Comparison of ENCODE assay signal across 8 cellular contexts in the genomic region with DNA sequence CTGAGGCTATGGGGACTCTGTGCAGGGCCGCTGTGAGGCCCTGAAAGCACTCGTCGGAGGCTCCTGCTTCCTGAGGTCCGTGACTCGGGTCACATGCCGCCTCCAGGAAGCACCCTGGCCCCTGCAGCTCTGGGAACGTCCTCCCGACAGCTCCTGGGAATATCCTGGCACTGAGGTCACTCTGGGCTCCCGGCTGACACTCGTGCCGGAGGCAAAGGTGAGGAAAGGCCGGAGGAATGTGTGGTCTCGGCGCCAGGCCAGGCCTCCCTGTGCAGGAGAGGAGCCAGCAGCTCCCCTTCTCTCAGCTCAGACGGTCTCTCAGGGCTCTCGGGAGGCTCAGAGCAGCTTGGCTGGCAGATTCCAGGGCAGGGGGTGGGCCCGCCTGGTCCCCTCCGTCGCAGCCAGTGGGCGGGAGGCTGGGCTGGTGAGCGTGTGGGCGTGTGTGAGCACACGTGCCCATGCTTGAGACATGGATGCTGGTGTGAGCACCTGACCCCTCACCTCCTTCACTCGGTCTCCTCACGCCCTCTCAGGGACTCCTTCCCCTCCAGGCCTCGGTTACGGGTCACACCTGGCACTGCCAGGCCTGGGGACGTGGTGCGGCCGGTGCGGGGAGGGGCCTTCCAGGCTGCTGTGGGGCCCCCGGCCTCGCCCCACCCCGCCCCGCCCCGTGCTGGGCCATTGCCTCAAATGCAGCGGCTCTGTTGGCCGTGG. TPM values are rescaled to one million over a fixed set of nuclear protein-coding genes. Genes with fewer than 3 reads are reported as not detected.
A peak's percentile ranks its signal among the peaks of the same experiment; 100 is the strongest.
DNase-seq lines count a peak whose midpoint lies in the region; ATAC-seq and TF ChIP-seq lines count a peak whose summit lies in the region.

No MANE protein-coding gene starts in this region.

- H3K79me2 ChIP-seq in PC-3 (ENCODE audit: low read length): no peaks in the 10 kb centered on the region

- H3K4me1 Mint-ChIP-seq in brain: peaks cover 3% of the 10 kb centered on the region

- H3K9me3 ChIP-seq in PC-3 (ENCODE audit: low read length): no peaks in the 10 kb centered on the region
- H3K9me3 ChIP-seq in iPS-18a (ENCODE audit: control insufficient read depth, low read depth, low read length): no peaks in the 10 kb centered on the region
- H3K9me3 ChIP-seq in skeletal muscle tissue (ENCODE audit: control insufficient read depth in 3 of 3, low read length in 3 of 3): no peaks in the 10 kb centered on the region

- peak; percentile 58 for DNase-seq in DMS153 (lab: John Stamatoyannopoulos, UW)
- DNase-seq in HFF-Myc (ENCODE audit: extremely low read depth, low read depth): peak; percentile 61
- DNase-seq in PC-3: peak; percentile 99

- H3K9me3 Mint-ChIP-seq in brain: peaks cover 0 to 3% (median 0%) of the 10 kb centered on the region in 5 experiments

- H3K27ac Mint-ChIP-seq in brain: peak overlapping the region in 1 of 5 experiments; percentile 63

- no peaks in the 10 kb centered on the region for H3K9me2 ChIP-seq in PC-3 (replicated peaks; ENCODE audit: low read length)

- H4K20me1 ChIP-seq in PC-3 (ENCODE audit: low read length): no peaks in the 10 kb centered on the region

- ATAC-seq in PC-3: peak; percentile 73
- no peak for ATAC-seq in HG03139 (IDR thresholded peaks at IDR 0.05; ENCODE audit: unreplicated experiment)
- ATAC-seq in HG03097 (IDR thresholded peaks at IDR 0.05; ENCODE audit: low FRiP score, unreplicated experiment): no peak

- CTCF ChIA-PET in PC-3 (lab: Charles Lee): interaction anchor here (0.5 to 1.0 kb wide), 4 partner anchors 14 to 194 kb away, joined by 3 to 8 read pairs (median 6); partner anchors contain the start of gene UBE2J2

- H3F3A ChIP-seq in PC-3 (ENCODE audit: low read length, unreplicated experiment): no peaks in the 10 kb centered on the region

- TF ChIP-seq CTCF in HFF-Myc (IDR thresholded peaks at IDR 0.05; ENCODE audit: low read depth, low read length, missing control alignments) (no peak), PC-3 (conservative IDR thresholded peaks at IDR 0.05; ENCODE audit: low read depth, low read length) (no peak), brain (conservative IDR thresholded peaks at IDR 0.05) (no peak)

- H3K4me3 Mint-ChIP-seq in brain: peak overlapping the region in 3 of 5 experiments; percentile 43 to 68 (median 65)

- no peaks in the 10 kb centered on the region for H3K36me3 ChIP-seq in PC-3 (ENCODE audit: low read depth, low read length)
- H3K36me3 ChIP-seq in iPS-18a (ENCODE audit: control insufficient read depth, low read depth, low read length): no peaks in the 10 kb centered on the region
- no peaks in the 10 kb centered on the region for H3K36me3 ChIP-seq in skeletal muscle tissue (ENCODE audit: control insufficient read depth in 3 of 3, insufficient read depth in 3 of 3, low read length in 3 of 3)

- POLR2A ChIA-PET in PC-3 (lab: Charles Lee; ENCODE audit: unreplicated experiment): interaction anchor here (0.5 to 1.2 kb wide), 5 partner anchors 11 to 112 kb away, joined by 3 to 5 read pairs (median 3); partner anchors contain the start of gene ISG15

- peak overlapping the region; percentile 17 for H3K4me3 ChIP-seq in HFF-Myc (replicated peaks; ENCODE audit: low read depth, low read length)
- H3K4me3 ChIP-seq in PC-3 (ENCODE audit: low read length): peak overlapping the region; percentile 49
- peak overlapping the region; percentile 49 for H3K4me3 ChIP-seq in iPS-18a (ENCODE audit: low read length)
- peak overlapping the region in 2 of 3 donors; percentile 52 to 63 for H3K4me3 ChIP-seq in skeletal muscle tissue (ENCODE audit: low read length in 3 of 3)

- H3K9ac ChIP-seq in PC-3 (ENCODE audit: low read length) (peak overlapping the region; percentile 61), iPS-18a (ENCODE audit: low read length) (no peak overlapping the region), skeletal muscle tissue (ENCODE audit: low read depth in 1 of 3, low read length in 3 of 3) (peak overlapping the region in 1 of 3 donors; percentile 33)

- TSS peak; percentile 77 for BruUV-seq in PC-3 (replicated peaks; lab: Mats Ljungman, UMichigan)

- H3K4me1 ChIP-seq in PC-3 (ENCODE audit: insufficient read depth, low read length): peaks cover 16% of the 10 kb centered on the region
- peaks cover 3% of the 10 kb centered on the region for H3K4me1 ChIP-seq in iPS-18a (ENCODE audit: control insufficient read depth, low read depth, low read length)
- peaks cover 10 to 12% (median 10%) of the 10 kb centered on the region in 3 donors for H3K4me1 ChIP-seq in skeletal muscle tissue (ENCODE audit: control insufficient read depth in 3 of 3, insufficient read depth in 3 of 3, low read length in 3 of 3)

- H3K27me3 ChIP-seq in PC-3 (ENCODE audit: low read length) (no peaks in the 10 kb centered on the region), iPS-18a (ENCODE audit: control insufficient read depth, insufficient read depth, low read length) (peaks cover 3% of the 10 kb centered on the region), skeletal muscle tissue (ENCODE audit: control insufficient read depth in 3 of 3, insufficient read depth in 3 of 3, low read length in 3 of 3) (peaks cover 13 to 17% (median 15%) of the 10 kb centered on the region in 3 donors)

- H3K36me3 Mint-ChIP-seq in brain: no peaks in the 10 kb centered on the region

- H2AFZ ChIP-seq in PC-3 (ENCODE audit: low read length): peak overlapping the region; percentile 51

- intact Hi-C loops in PC-3 (cut with micrococcal nuclease): loop anchor here (1.0 kb wide), 1 partner anchor 37 kb away; the partner anchor contains the start of gene C1orf159

- peak overlapping the region; percentile 78 for H3K4me2 ChIP-seq in PC-3 (ENCODE audit: low read length)

- H3K27ac ChIP-seq in PC-3 (ENCODE audit: low read length): peak overlapping the region; percentile 87
- no peak overlapping the region for H3K27ac ChIP-seq in iPS-18a (ENCODE audit: low read length)
- no peak overlapping the region for H3K27ac ChIP-seq in skeletal muscle tissue (ENCODE audit: low read depth, low read length)

- H3K27me3 Mint-ChIP-seq in brain: no peaks in the 10 kb centered on the region

RNA-seq across cellular contexts. Expression of gene RNF223, which starts 5.5 kb away (rescaled TPM):
- 147 and 171 TPM in 2 replicates for total RNA-seq in PC-3 (2014; rRNA removed)
- polyA plus RNA-seq in brain (ENCODE audit: insufficient read depth, low read depth, low replicate concordance): not detected
- total RNA-seq in skeletal muscle tissue: not detected

RNA-seq across cellular contexts. Expression of gene C1orf159, which starts 36.3 kb away (rescaled TPM):
- total RNA-seq in PC-3 (2014; rRNA removed) (61.7 and 78.0 TPM in 2 replicates), skeletal muscle tissue (2.1 TPM)
- 10.8 TPM for polyA plus RNA-seq in brain (ENCODE audit: insufficient read depth, low read depth, low replicate concordance)

RNA-seq across cellular contexts. Expression of gene AGRN, which starts 59.6 kb away (rescaled TPM):
- total RNA-seq in PC-3 (2014; rRNA removed) (273 and 377 TPM in 2 replicates), skeletal muscle tissue (14.6 TPM)
- polyA plus RNA-seq in brain (ENCODE audit: insufficient read depth, low read depth, low replicate concordance): 37.8 TPM

Comparison
In these comparisons a context has a peak if more than half of its experiments do, and no peak if none do; other contexts are left out.
1. RNA of gene RNF223, which starts 5.5 kb away (total RNA-seq): 147 to 171 TPM in PC-3; not detected in skeletal muscle tissue (single experiment); every median in the first group is over 100 times any median in the second.
2. RNA of gene C1orf159, which starts 36.3 kb away (total RNA-seq): 61.7 to 78.0 TPM in PC-3; 2.1 TPM in skeletal muscle tissue (single experiment); every median in the first group is over 10 times any median in the second.
3. RNA of gene AGRN, which starts 59.6 kb away (total RNA-seq): 273 to 377 TPM in PC-3; 14.6 TPM in skeletal muscle tissue (single experiment); every median in the first group is over 10 times any median in the second.
4. Peak in every context shown above with its lines, with median percentiles within 50 percentile points of each other: DNase-seq and H3K4me3 ChIP-seq.